1 cellular context compared by ENCODE assay signal in the genomic region with DNA sequence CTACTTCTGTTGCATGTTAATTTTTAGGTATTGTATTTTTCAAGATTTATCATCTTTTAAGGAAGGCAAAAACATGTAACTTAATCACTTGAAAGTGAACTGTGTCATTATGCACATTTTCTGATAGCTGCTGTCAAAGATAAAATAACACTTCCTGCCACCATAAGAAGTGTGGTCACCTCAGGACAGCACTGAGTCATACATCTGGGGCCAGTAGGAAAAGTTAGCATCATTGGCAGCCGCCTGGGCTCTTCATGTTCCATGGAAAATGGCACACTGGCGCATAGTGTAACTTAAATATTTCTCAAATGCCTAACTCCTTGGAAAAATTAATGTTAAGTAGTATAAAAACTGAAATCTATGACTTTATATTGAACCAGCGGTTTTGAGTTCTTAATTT.
TF ChIP-seq lines count a peak whose summit lies in the region.

No MANE protein-coding gene starts in this region.

TF ChIP-seq in A549, 52 proteins besides CTCF, POLR2A, EP300 and RAD21:
- TF ChIP-seq FOSB (CRISPR knock-in tag; IDR thresholded peaks at IDR 0.05) = no peak
- TF ChIP-seq TP53 (CRISPR knock-in tag; IDR thresholded peaks at IDR 0.05) = no peak
- TF ChIP-seq CHD4 (IDR thresholded peaks at IDR 0.05; ENCODE audit: borderline replicate concordance) = no peak
- TF ChIP-seq, protein P1, sequence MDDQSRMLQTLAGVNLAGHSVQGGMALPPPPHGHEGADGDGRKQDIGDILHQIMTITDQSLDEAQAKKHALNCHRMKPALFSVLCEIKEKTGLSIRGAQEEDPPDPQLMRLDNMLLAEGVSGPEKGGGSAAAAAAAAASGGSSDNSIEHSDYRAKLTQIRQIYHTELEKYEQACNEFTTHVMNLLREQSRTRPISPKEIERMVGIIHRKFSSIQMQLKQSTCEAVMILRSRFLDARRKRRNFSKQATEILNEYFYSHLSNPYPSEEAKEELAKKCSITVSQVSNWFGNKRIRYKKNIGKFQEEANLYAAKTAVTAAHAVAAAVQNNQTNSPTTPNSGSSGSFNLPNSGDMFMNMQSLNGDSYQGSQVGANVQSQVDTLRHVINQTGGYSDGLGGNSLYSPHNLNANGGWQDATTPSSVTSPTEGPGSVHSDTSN (IDR thresholded peaks at IDR 0.05) = no peak
- no peak for TF ChIP-seq EHF (CRISPR knock-in tag; IDR thresholded peaks at IDR 0.05)
- TF ChIP-seq JUN (IDR thresholded peaks at IDR 0.05) = no peak
- TF ChIP-seq CBX2 (IDR thresholded peaks at IDR 0.05; ENCODE audit: borderline replicate concordance, low read depth) = no peak
- TF ChIP-seq SMC3 (IDR thresholded peaks at IDR 0.05) = no peak
- TF ChIP-seq, protein P2, sequence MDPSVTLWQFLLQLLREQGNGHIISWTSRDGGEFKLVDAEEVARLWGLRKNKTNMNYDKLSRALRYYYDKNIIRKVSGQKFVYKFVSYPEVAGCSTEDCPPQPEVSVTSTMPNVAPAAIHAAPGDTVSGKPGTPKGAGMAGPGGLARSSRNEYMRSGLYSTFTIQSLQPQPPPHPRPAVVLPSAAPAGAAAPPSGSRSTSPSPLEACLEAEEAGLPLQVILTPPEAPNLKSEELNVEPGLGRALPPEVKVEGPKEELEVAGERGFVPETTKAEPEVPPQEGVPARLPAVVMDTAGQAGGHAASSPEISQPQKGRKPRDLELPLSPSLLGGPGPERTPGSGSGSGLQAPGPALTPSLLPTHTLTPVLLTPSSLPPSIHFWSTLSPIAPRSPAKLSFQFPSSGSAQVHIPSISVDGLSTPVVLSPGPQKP (IDR thresholded peaks at IDR 0.05; ENCODE audit: low read depth, low read length) = no peak
- TF ChIP-seq HOXB13 (CRISPR knock-in tag; IDR thresholded peaks at IDR 0.05; ENCODE audit: low read depth) = no peak
- no peak for TF ChIP-seq ESRRA (IDR thresholded peaks at IDR 0.05; ENCODE audit: borderline replicate concordance, low read length)
- no peak for TF ChIP-seq BHLHE40 (IDR thresholded peaks at IDR 0.05; ENCODE audit: low read depth, low read length)
